In genomic region chr13:38979891-38980627, GRCh38 we compare ENCODE assay signal across 11 cellular contexts. TPM values are rescaled to one million over a fixed set of nuclear protein-coding genes. Genes with fewer than 3 reads are reported as not detected.
DNase-seq lines count a peak whose midpoint lies in the region; ATAC-seq and TF ChIP-seq lines count a peak whose summit lies in the region.
"Had no signal": no experiment of that assay in that cellular context is flagged by ENCODE, and none has a peak within 500 bp of the region (broad histone marks: within the 10 kb centered on the region; RNA-seq: fewer than 3 reads in every experiment).

No MANE protein-coding gene starts in this region.

- peaks cover 0 to 7% of the 10 kb centered on the region in 2 donors for H3K9me3 ChIP-seq in transverse colon
- H3K9me3 ChIP-seq: thoracic aorta had no signal

- TF ChIP-seq CTCF in choroid plexus epithelial cell (conservative IDR thresholded peaks at IDR 0.05; ENCODE audit: low read depth, low read length) (no peak), transverse colon (IDR thresholded peaks at IDR 0.05) (no peak)

- H3K27me3 ChIP-seq in transverse colon = no peaks in the 10 kb centered on the region

- no peak for TF ChIP-seq POLR2A in transverse colon (IDR thresholded peaks at IDR 0.05)

- in situ Hi-C loops in transverse colon (cut with MboI; ENCODE audit: low pct_ligation_motif_present in 1 of 4, low pct_unique_long_range_greater_than_20kb in 1 of 4, low sequenced_read_pairs in 3 of 4) = no loop called here

- ATAC-seq in Right ventricle myocardium superior (ENCODE audit: poor library complexity) (peak; percentile 93), HG03457 (IDR thresholded peaks at IDR 0.05; ENCODE audit: unreplicated experiment) (no peak), HG03139 (IDR thresholded peaks at IDR 0.05; ENCODE audit: unreplicated experiment) (no peak)

- no peak for TF ChIP-seq EP300 in transverse colon (IDR thresholded peaks at IDR 0.05; ENCODE audit: low read depth)

- H3K4me3 ChIP-seq in choroid plexus epithelial cell (ENCODE audit: low read depth, low read length) (no peak overlapping the region), transverse colon (no peak overlapping the region)
- H3K4me3 ChIP-seq: thoracic aorta had no signal

- 54 to 67% methylated on average over 1 to 8 of the region's 8 CpGs for WGBS in transverse colon (ENCODE audit: low coverage in 1 of 2), 2 donors

- no peaks in the 10 kb centered on the region for H3K4me1 ChIP-seq in transverse colon

- DNase-seq in Right ventricle myocardium superior (peak; percentile 55), cardiac septum (ENCODE audit: low spot score) (no peak), choroid plexus epithelial cell (ENCODE audit: low read depth) (peak; percentile 39), left kidney (ENCODE audit: low read depth, low spot score) (peak; percentile 52), transverse colon (peak; percentile 13), AG08395 (ENCODE audit: low spot score) (no peak)
- DNase-seq: NCI-H1694 had no signal

- H3K27ac ChIP-seq in transverse colon = no peak overlapping the region
- H3K27ac ChIP-seq: thoracic aorta, VCaP had no signal

- intact Hi-C loops in Right ventricle myocardium superior (cut with DNase I) = no loop called here
- intact Hi-C loops in cardiac septum (cut with DNase I) = no loop called here
- intact Hi-C loops in transverse colon (cut with DNase I; ENCODE audit: low total_unique reads) = no loop called here

- no peaks in the 10 kb centered on the region for H3K36me3 ChIP-seq in transverse colon
- H3K36me3 ChIP-seq: thoracic aorta had no signal

RNA-seq across cellular contexts. Expression of gene STOML3, which starts 10.6 kb away (rescaled TPM):
- total RNA-seq in Right ventricle myocardium superior (not detected), cardiac septum (not detected), transverse colon (under 1 TPM in 1 of 4 donors, not detected in 3; 0.55 TPM)
- total RNA-seq: thoracic aorta had no signal

RNA-seq across cellular contexts. Expression of gene PROSER1, which starts 57.8 kb away (rescaled TPM):
- total RNA-seq in Right ventricle myocardium superior = 13.2 TPM
- 17.5 TPM for total RNA-seq in cardiac septum
- 100 to 1,000 TPM in 1 of 4 donors, 10 to 100 TPM in 3; 18.5 to 174 (median 71.1) TPM for total RNA-seq in transverse colon

RNA-seq across cellular contexts. Expression of gene NHLRC3, which starts 58.2 kb away (rescaled TPM):
- total RNA-seq in Right ventricle myocardium superior (10.4 TPM), cardiac septum (13.2 TPM), transverse colon (10 to 100 TPM in 3 of 4 donors, 1 to 10 TPM in 1; 3.2 to 58.1 (median 38.9) TPM)

Comparison
In these comparisons a context has a peak if more than half of its experiments do, and no peak if none do; other contexts are left out.
1. DNase-seq: peak in Right ventricle myocardium superior (single experiment), choroid plexus epithelial cell (single experiment), left kidney (single experiment) and transverse colon (single experiment); none in cardiac septum (single experiment) and AG08395 (single experiment).